ENCODE assay signal across 1 cellular context in genomic region chr11:117750916-117751773, GRCh38.
A peak's percentile ranks its signal among the peaks of the same experiment; 100 is the strongest.
TF ChIP-seq lines count a peak whose summit lies in the region.

No MANE protein-coding gene starts in this region.

TF ChIP-seq in K562, 482 proteins besides CTCF, POLR2A, EP300 and RAD21 (continued from another document):
- TF ChIP-seq MGA (IDR thresholded peaks at IDR 0.05) (no peak), EP400 (IDR thresholded peaks at IDR 0.05) (no peak), RFX1 (IDR thresholded peaks at IDR 0.05) (peak; percentile 74), ZNF384 (IDR thresholded peaks at IDR 0.05; ENCODE audit: low read depth, low read length) (0 out of 2 replicates have a peak, but pooled peaks have one; percentile 29), NR1H2 (CRISPR knock-in tag; IDR thresholded peaks at IDR 0.05) (no peak), HDAC8 (tag; IDR thresholded peaks at IDR 0.05) (no peak), MLLT1 (IDR thresholded peaks at IDR 0.05) (no peak)
